Comparison of ENCODE assay signal across 15 cellular contexts in the genomic region with DNA sequence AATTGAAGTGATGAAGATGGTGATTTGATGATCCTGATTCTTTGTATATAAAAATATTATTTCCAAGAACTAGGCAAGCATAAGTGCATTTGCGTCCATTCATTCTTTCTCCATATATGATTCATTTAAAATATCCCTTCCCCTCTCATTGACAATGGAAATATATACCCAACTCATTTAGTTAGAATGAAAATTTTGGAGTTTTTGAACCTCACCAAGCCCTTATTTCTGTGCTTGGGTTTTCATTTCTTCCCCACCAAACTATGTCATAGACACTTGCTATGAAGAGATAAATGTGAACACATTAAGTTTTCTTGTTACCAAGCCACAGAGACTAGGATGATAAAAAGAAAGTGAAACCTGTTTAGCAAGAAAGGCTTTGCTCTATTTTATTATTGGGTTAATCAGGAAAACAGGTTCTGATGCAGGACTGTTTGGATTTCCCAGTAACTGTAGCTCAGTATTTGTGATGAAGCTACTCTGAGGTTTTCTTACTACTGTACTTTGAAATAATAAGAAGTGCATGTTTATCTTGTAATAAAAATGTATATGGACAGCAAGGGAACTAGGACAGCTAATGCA.
"Had no signal": no experiment of that assay in that cellular context is flagged by ENCODE, and none has a peak within 500 bp of the region (broad histone marks: within the 10 kb centered on the region; RNA-seq: fewer than 3 reads in every experiment).

No MANE protein-coding gene starts in this region.

- ATAC-seq: activated CD4-positive, alpha-beta T cell treated with anti-CD3 and anti-CD28 coated beads for 36 hours; activated CD8-positive, alpha-beta T cell treated with anti-CD3 and anti-CD28 coated beads for 36 hours; heart left ventricle; left lobe of liver; psoas muscle; upper lobe of right lung had no signal

- H3K9me3 ChIP-seq: colonic mucosa, heart left ventricle, psoas muscle, upper lobe of right lung had no signal

- H3K4me1 ChIP-seq: colonic mucosa, heart left ventricle, psoas muscle had no signal

- H3K4me3 Mint-ChIP-seq: activated CD4-positive, alpha-beta T cell treated with anti-CD3 and anti-CD28 coated beads for 36 hours; activated CD8-positive, alpha-beta T cell treated with anti-CD3 and anti-CD28 coated beads for 36 hours; activated T-helper 1 cell treated with anti-CD3 and anti-CD28 coated beads, Interleukin-12 subunit alpha, Interleukin-12 subunit beta, Interleukin-2, Interleukin-4 antibody, amounts not matched to agents 30 ng/mL and 10 ng/mL and 1 ng/mL, durations not matched to agents 14 hours and 24 hours and 36 hours; nephron had no signal

- H3K4me1 Mint-ChIP-seq: nephron had no signal

- H3K27ac Mint-ChIP-seq: activated CD4-positive, alpha-beta T cell treated with anti-CD3 and anti-CD28 coated beads for 36 hours; activated CD8-positive, alpha-beta T cell treated with anti-CD3 and anti-CD28 coated beads for 36 hours; activated T-helper 1 cell treated with anti-CD3 and anti-CD28 coated beads, Interleukin-12 subunit alpha, Interleukin-12 subunit beta, Interleukin-2, Interleukin-4 antibody, amounts not matched to agents 30 ng/mL and 10 ng/mL and 1 ng/mL, durations not matched to agents 14 hours and 24 hours and 36 hours; nephron had no signal

- H3K27me3 Mint-ChIP-seq: activated CD4-positive, alpha-beta T cell treated with anti-CD3 and anti-CD28 coated beads for 36 hours; activated CD8-positive, alpha-beta T cell treated with anti-CD3 and anti-CD28 coated beads for 36 hours had no signal

- FAIRE-seq: endothelial cell of umbilical vein, islet of Langerhans had no signal

- DNase-seq: activated CD4-positive, alpha-beta T cell treated with anti-CD3 and anti-CD28 coated beads for 36 hours; activated CD8-positive, alpha-beta T cell treated with anti-CD3 and anti-CD28 coated beads for 36 hours; activated naive CD4-positive, alpha-beta T cell treated with Interleukin-2 at 50 U/mL for 16 hours; colonic mucosa; heart left ventricle; occipital lobe; psoas muscle; stimulated activated CD4-positive, alpha-beta T cell treated with anti-CD3 and anti-CD28 coated beads, Interleukin-12 subunit alpha, Interleukin-12 subunit beta, amount 100 ng/mL, for 4 hours; stimulated activated naive CD4-positive, alpha-beta T cell treated with Interleukin-2 at 50 U/mL for 16 hours; upper lobe of right lung had no signal

- H3K36me3 ChIP-seq: colonic mucosa, heart left ventricle, upper lobe of right lung had no signal

- H3K27ac ChIP-seq: colonic mucosa, heart left ventricle, psoas muscle, upper lobe of right lung had no signal

- H3K4me3 ChIP-seq: colonic mucosa, heart left ventricle, psoas muscle, upper lobe of right lung had no signal

- H3K27me3 ChIP-seq: colonic mucosa, heart left ventricle, upper lobe of right lung had no signal

- H3K9me3 Mint-ChIP-seq: activated CD8-positive, alpha-beta T cell treated with anti-CD3 and anti-CD28 coated beads for 36 hours; activated T-helper 1 cell treated with anti-CD3 and anti-CD28 coated beads, Interleukin-12 subunit alpha, Interleukin-12 subunit beta, Interleukin-2, Interleukin-4 antibody, amounts not matched to agents 30 ng/mL and 10 ng/mL and 1 ng/mL, durations not matched to agents 14 hours and 24 hours and 36 hours; nephron had no signal
